ENCODE assay signal across 10 cellular contexts in the genomic region with DNA sequence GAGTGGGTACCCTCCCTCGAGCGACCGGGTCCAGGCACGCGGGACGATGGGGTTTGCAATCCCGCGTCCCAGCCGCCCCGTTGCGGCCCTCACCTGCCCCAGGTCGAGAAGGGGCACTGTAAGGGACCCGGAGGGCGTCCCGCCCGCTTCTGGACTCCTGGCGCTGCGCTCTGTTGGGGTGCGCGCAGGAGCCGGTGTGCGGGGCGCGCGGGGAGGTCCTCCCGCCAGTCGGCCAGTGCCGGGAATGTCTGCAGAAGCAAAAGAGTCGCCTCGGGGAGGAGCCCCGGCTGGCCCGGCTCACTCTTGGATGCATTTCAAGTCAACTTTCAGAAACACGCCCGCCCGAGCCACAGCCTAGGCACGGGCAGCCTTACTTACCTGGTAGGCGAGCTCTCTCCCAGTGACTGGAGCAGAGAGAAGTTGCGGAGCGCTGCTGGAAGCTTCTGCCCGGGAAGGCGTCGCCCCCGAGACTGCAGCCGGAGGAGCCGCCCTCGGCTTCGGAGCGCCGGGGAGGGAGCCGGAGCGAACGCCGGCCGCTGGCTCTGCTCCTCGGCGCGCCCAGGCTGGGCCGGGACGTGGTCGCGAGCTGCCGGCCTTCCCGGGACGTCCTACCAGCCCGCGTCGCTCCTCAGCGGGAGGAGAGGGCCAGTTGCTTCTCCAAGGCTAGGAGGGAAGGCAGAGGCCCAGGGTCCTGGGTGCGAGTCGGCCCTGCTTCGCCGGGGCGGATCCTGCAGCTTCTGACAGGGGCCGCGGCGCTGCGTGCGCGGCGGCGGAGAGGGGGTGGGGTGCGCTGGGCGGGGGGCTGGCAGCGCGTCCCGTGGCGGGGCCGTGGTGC. TPM values are rescaled to one million over a fixed set of nuclear protein-coding genes. Genes with fewer than 3 reads are reported as not detected.
DNase-seq lines count a peak whose midpoint lies in the region; ATAC-seq, FAIRE-seq and TF ChIP-seq lines count a peak whose summit lies in the region.
"Had no signal": no experiment of that assay in that cellular context is flagged by ENCODE, and none has a peak within 500 bp of the region (broad histone marks: within the 10 kb centered on the region; RNA-seq: fewer than 3 reads in every experiment).

A gene (minus strand): TSS at position 739 of the 835 bp plus-strand sequence. CDS start 1,156 bp downstream, outside the sequence.

- FAIRE-seq in D721Med (lab: Jason Lieb, UNC) = no peak

- no peak within 1 kb of the TSS for H3K27ac Mint-ChIP-seq in chondrocyte (ENCODE audit: unreplicated experiment)
- H3K27ac Mint-ChIP-seq: activated CD4-positive, alpha-beta T cell treated with anti-CD3 and anti-CD28 coated beads, Interleukin-2, amount 10 ng/mL, durations not matched to agents 7 days and 5 days had no signal

- no peaks in the 10 kb centered on the region for H3K36me3 Mint-ChIP-seq in chondrocyte (ENCODE audit: low read depth)

- H3K4me3 ChIP-seq in H7 (ENCODE audit: insufficient read depth, low read depth, low read length) (peak within 1 kb of the TSS; percentile 47), skin epidermis (peak within 1 kb of the TSS in 6 of 7 experiments; percentile 10 to 29 (median 16))

- no peaks in the 10 kb centered on the region for H3K9me3 Mint-ChIP-seq in chondrocyte (ENCODE audit: low read depth)
- H3K9me3 Mint-ChIP-seq: activated CD4-positive, alpha-beta T cell treated with anti-CD3 and anti-CD28 coated beads, Interleukin-2, amount 10 ng/mL, durations not matched to agents 7 days and 5 days had no signal

- peaks cover 87% of the 10 kb centered on the region for H3K27me3 Mint-ChIP-seq in chondrocyte (ENCODE audit: low read depth)

- peaks cover 93% of the 10 kb centered on the region for H3K27me3 ChIP-seq in H7 (ENCODE audit: control insufficient read depth, insufficient read depth, low read length)

- peak within 1 kb of the TSS; percentile 67 for H3K4me3 Mint-ChIP-seq in chondrocyte (ENCODE audit: unreplicated experiment)
- H3K4me3 Mint-ChIP-seq: activated CD4-positive, alpha-beta T cell treated with anti-CD3 and anti-CD28 coated beads, Interleukin-2, amount 10 ng/mL, durations not matched to agents 7 days and 5 days had no signal

- peak; percentile 86 for DNase-seq in H7
- DNase-seq in chondrocyte (ENCODE audit: low spot score) = no peak
- DNase-seq in kidney tubule cell (ENCODE audit: low spot score) = peak; percentile 10
- DNase-seq in D721Med (ENCODE audit: insufficient read length, low spot score) = no peak
- no peak for DNase-seq in NCI-H774 (lab: John Stamatoyannopoulos, UW)
- no peak for DNase-seq in GM19238 (ENCODE audit: insufficient read length, low spot score)
- DNase-seq: activated CD4-positive, alpha-beta T cell treated with anti-CD3 and anti-CD28 coated beads, Interleukin-2, amount 10 ng/mL, durations not matched to agents 7 days and 5 days; GF-D8 had no signal

- no peak for TF ChIP-seq CTCF in chondrocyte (IDR thresholded peaks at IDR 0.05)
- TF ChIP-seq CTCF in D721Med (IDR thresholded peaks at IDR 0.05; ENCODE audit: insufficient read depth, missing control alignments) = no peak

- no peak within 1 kb of the TSS for H3K27ac ChIP-seq in skin epidermis

- H3K36me3 ChIP-seq in H7 (replicated peaks; ENCODE audit: control insufficient read depth, insufficient read depth, low read length) = no peaks in the 10 kb centered on the region

- ATAC-seq in HG03039 (IDR thresholded peaks at IDR 0.05; ENCODE audit: unreplicated experiment) = no peak

- H3K4me1 Mint-ChIP-seq in chondrocyte (ENCODE audit: low read depth) = peaks cover 26% of the 10 kb centered on the region

RNA-seq across cellular contexts. Expression of the gene that starts here (rescaled TPM):
- 0.59 and 1.5 TPM in 2 replicates for total RNA-seq in H7 (2014; rRNA removed; shearing (Covaris generic))
- total RNA-seq in chondrocyte = not detected in 3 replicates
- total RNA-seq: activated CD4-positive, alpha-beta T cell treated with anti-CD3 and anti-CD28 coated beads, Interleukin-2, amount 10 ng/mL, durations not matched to agents 7 days and 5 days had no signal

Comparison
In these comparisons a context has a peak if more than half of its experiments do, and no peak if none do; other contexts are left out.
1. DNase-seq: peak in H7 (single experiment) and kidney tubule cell (single experiment); none in chondrocyte (single experiment), D721Med (single experiment), NCI-H774 (single experiment) and GM19238 (single experiment).